In genomic region chr7:155529845-155530244, GRCh38 we compare ENCODE assay signal across 24 cellular contexts. TPM values are rescaled to one million over a fixed set of nuclear protein-coding genes. Genes with fewer than 3 reads are reported as not detected.
"Had no signal": no experiment of that assay in that cellular context is flagged by ENCODE, and none has a peak within 500 bp of the region (broad histone marks: within the 10 kb centered on the region; RNA-seq: fewer than 3 reads in every experiment).

No MANE protein-coding gene starts in this region.

- H3K27me3 ChIP-seq: MG63 had no signal

- DNase-seq: IMR-90, Karpas-422, KG1, MG63, NCI-H1092, NCI-H1105 treated with DMSO at 0.1 percent for 48 hours, NCI-H1417 treated with DMSO at 0.1 percent for 48 hours, NCI-H187, NCI-H2029, NCI-H2081 treated with DMSO at 0.1 percent for 48 hours, NCI-H2171, NCI-H226, NCI-H446, NCI-H510A, NCI-H524 treated with DMSO at 0.1 percent for 48 hours, NCI-H69, NCI-H774, Right ventricle myocardium superior, RPMI8226, SIG-M5 had no signal

- H3K36me3 ChIP-seq: MG63, SJSA1 had no signal

- H3K4me3 ChIP-seq: MG63, SJSA1, SK-N-MC had no signal

RNA-seq across cellular contexts. Expression of gene CNPY1, which starts 16.5 kb away (rescaled TPM):
- total RNA-seq: HepG2, HT1080, IMR-90, Right ventricle myocardium superior, SJSA1 had no signal
